Comparison of ENCODE assay signal across 23 cellular contexts in the genomic region with DNA sequence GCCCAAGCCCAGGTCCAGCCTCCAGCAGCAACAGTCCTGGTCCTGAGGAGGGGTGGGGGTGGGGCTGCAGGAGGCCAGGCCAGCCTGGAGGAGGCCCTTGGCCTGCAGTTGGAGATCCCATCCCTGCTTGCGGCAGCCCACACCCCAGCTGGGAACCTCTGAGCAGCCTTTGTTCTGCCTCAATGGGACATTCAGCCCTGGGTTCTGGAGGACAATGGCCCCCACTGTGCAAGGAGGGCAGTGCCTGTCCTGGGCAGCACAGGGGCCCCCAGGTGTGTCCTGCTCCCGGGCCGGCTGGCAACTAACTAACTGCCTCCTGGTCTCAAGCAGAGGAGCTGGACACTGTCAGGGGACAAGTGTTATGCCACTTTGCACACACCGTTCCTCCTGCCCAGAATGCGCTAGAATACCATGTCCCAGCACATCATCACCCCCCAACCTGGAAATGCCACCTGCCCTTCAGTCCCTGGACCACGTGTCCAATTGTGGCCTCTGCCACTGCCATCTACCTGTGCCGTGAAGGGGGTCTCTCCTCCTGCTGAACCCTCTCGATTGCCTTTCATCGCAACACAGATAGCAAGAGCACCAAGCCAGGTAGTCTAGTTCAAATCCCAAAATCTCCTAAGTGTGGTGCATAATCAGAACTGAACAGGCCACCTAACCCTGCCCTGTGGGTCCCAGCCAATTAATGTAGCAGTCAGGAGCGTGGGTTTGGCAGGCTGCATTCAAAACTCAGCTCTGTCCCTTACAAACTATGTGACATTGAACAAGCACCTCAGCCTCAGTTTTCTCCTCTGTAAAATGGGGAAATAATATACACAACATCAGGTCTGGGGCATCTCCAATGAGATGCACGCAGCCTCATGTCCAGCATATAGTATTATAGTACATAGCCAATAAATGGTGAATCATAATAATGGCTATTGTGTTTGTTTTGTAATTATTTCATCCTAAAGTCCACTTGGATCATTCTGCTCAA. TPM values are rescaled to one million over a fixed set of nuclear protein-coding genes. Genes with fewer than 3 reads are reported as not detected.
DNase-seq lines count a peak whose midpoint lies in the region; ATAC-seq and TF ChIP-seq lines count a peak whose summit lies in the region.
"Had no signal": no experiment of that assay in that cellular context is flagged by ENCODE, and none has a peak within 500 bp of the region (broad histone marks: within the 10 kb centered on the region; RNA-seq: fewer than 3 reads in every experiment).

No MANE protein-coding gene starts in this region.

- H3K4me1 Mint-ChIP-seq in natural killer cell treated with Interleukin-12 subunit alpha and Interleukin-12 subunit beta and Interleukin-15 and Interleukin-18, amount 100 ng/mL, for 72 hours (ENCODE audit: low read depth in 2 of 2): no peaks in the 10 kb centered on the region
- no peaks in the 10 kb centered on the region for H3K4me1 Mint-ChIP-seq in natural killer cell
- H3K4me1 Mint-ChIP-seq: activated naive CD4-positive, alpha-beta T cell treated with anti-CD3 and anti-CD28 coated beads, Interleukin-2, amount 50 U/mL, for 24 hours; stimulated activated memory B cell treated with anti-CD40 and anti-IgM and Interleukin-4, amounts not matched to agents 10 μg/mL and 1 μg/mL and 100 μg/mL, for 72 hours had no signal

- intact Hi-C loops in natural killer cell (cut with micrococcal nuclease): no loop called here
- intact Hi-C loops in vagina (cut with DNase I): no loop called here

- H3K9me3 Mint-ChIP-seq in natural killer cell treated with Interleukin-12 subunit alpha and Interleukin-12 subunit beta and Interleukin-15 and Interleukin-18, amount 100 ng/mL, for 72 hours: no peaks in the 10 kb centered on the region
- H3K9me3 Mint-ChIP-seq in natural killer cell: no peaks in the 10 kb centered on the region
- H3K9me3 Mint-ChIP-seq: activated naive CD4-positive, alpha-beta T cell treated with anti-CD3 and anti-CD28 coated beads, Interleukin-2, amount 50 U/mL, for 24 hours had no signal

- DNase-seq in natural killer cell treated with Interleukin-12 subunit alpha and Interleukin-12 subunit beta and Interleukin-15 and Interleukin-18, amount 100 ng/mL, for 72 hours (ENCODE audit: low spot score): no peak
- no peak for DNase-seq in natural killer cell
- peak; percentile 88 to 89 for DNase-seq in hippocampal formation (lab: John Stamatoyannopoulos, UW)
- peak; percentile 97 for DNase-seq in pons (ENCODE audit: low spot score)
- peak; percentile 58 to 82 for DNase-seq in vagina (ENCODE audit: extremely low spot score in 2 of 2)
- no peak for DNase-seq in CD1c-positive myeloid dendritic cell (ENCODE audit: extremely low spot score)
- DNase-seq in NCI-H1092 treated with DMSO at 0.1 percent for 48 hours (lab: John Stamatoyannopoulos, UW): no peak
- DNase-seq: Calu3; foreskin fibroblast; GF-D8; KG1; NCI-H2227 treated with DMSO at 0.1 percent for 48 hours; NK-92 treated with Interleukin-12 subunit alpha and Interleukin-12 subunit beta, amount 100 ng/mL, for 24 hours; WERI-Rb-1 had no signal

- no peaks in the 10 kb centered on the region for H3K9me3 ChIP-seq in vagina

- ATAC-seq in natural killer cell treated with Interleukin-12 subunit alpha and Interleukin-12 subunit beta and Interleukin-15 and Interleukin-18, amount 100 ng/mL, for 72 hours: peak; percentile 13 to 17
- ATAC-seq in natural killer cell: no peak
- no peak for ATAC-seq in GM19328 (IDR thresholded peaks at IDR 0.05; ENCODE audit: unreplicated experiment)
- ATAC-seq: Right ventricle myocardium inferior; stimulated activated memory B cell treated with anti-CD40 and anti-IgM and Interleukin-4, amounts not matched to agents 10 μg/mL and 1 μg/mL and 100 μg/mL, for 72 hours had no signal

- no peaks in the 10 kb centered on the region for H3K4me1 ChIP-seq in vagina

- no peaks in the 10 kb centered on the region for H3K27me3 ChIP-seq in vagina

- no peaks in the 10 kb centered on the region for H3K36me3 ChIP-seq in vagina
- H3K36me3 ChIP-seq: cardiac muscle cell, WERI-Rb-1 had no signal

- TF ChIP-seq CTCF in natural killer cell (IDR thresholded peaks at IDR 0.05) (no peak), vagina (IDR thresholded peaks at IDR 0.05) (no peak)

- no peak overlapping the region for H3K27ac ChIP-seq in vagina
- H3K27ac ChIP-seq: cardiac muscle cell, HL-60, skin epidermis, WERI-Rb-1 had no signal

- no peak for TF ChIP-seq POLR2A in vagina (IDR thresholded peaks at IDR 0.05)

- H3K4me3 ChIP-seq in vagina: no peak overlapping the region
- H3K4me3 ChIP-seq: cardiac muscle cell, skin epidermis had no signal

- no peaks in the 10 kb centered on the region for H3K36me3 Mint-ChIP-seq in natural killer cell treated with Interleukin-12 subunit alpha and Interleukin-12 subunit beta and Interleukin-15 and Interleukin-18, amount 100 ng/mL, for 72 hours
- H3K36me3 Mint-ChIP-seq in natural killer cell: no peaks in the 10 kb centered on the region
- H3K36me3 Mint-ChIP-seq: activated naive CD4-positive, alpha-beta T cell treated with anti-CD3 and anti-CD28 coated beads, Interleukin-2, amount 50 U/mL, for 24 hours; memory B cell; stimulated activated memory B cell treated with anti-CD40 and anti-IgM and Interleukin-4, amounts not matched to agents 10 μg/mL and 1 μg/mL and 100 μg/mL, for 72 hours had no signal

- no peak overlapping the region for H3K4me3 Mint-ChIP-seq in natural killer cell treated with Interleukin-12 subunit alpha and Interleukin-12 subunit beta and Interleukin-15 and Interleukin-18, amount 100 ng/mL, for 72 hours
- H3K4me3 Mint-ChIP-seq in natural killer cell: no peak overlapping the region
- H3K4me3 Mint-ChIP-seq: activated naive CD4-positive, alpha-beta T cell treated with anti-CD3 and anti-CD28 coated beads, Interleukin-2, amount 50 U/mL, for 24 hours; memory B cell; stimulated activated memory B cell treated with anti-CD40 and anti-IgM and Interleukin-4, amounts not matched to agents 10 μg/mL and 1 μg/mL and 100 μg/mL, for 72 hours had no signal

- H3K27ac Mint-ChIP-seq in natural killer cell treated with Interleukin-12 subunit alpha and Interleukin-12 subunit beta and Interleukin-15 and Interleukin-18, amount 100 ng/mL, for 72 hours: no peak overlapping the region
- H3K27ac Mint-ChIP-seq in natural killer cell: no peak overlapping the region
- H3K27ac Mint-ChIP-seq: activated naive CD4-positive, alpha-beta T cell treated with anti-CD3 and anti-CD28 coated beads, Interleukin-2, amount 50 U/mL, for 24 hours; memory B cell; stimulated activated memory B cell treated with anti-CD40 and anti-IgM and Interleukin-4, amounts not matched to agents 10 μg/mL and 1 μg/mL and 100 μg/mL, for 72 hours had no signal

- H3K27me3 Mint-ChIP-seq in natural killer cell treated with Interleukin-12 subunit alpha and Interleukin-12 subunit beta and Interleukin-15 and Interleukin-18, amount 100 ng/mL, for 72 hours: peaks cover 30 to 47% of the 10 kb centered on the region in 2 donors
- peaks cover 26 to 46% of the 10 kb centered on the region in 2 donors for H3K27me3 Mint-ChIP-seq in natural killer cell (ENCODE audit: low read depth in 2 of 2)

RNA-seq across cellular contexts. Expression of a gene that starts 8.8 kb away (rescaled TPM):
- total RNA-seq in natural killer cell treated with Interleukin-12 subunit alpha and Interleukin-12 subunit beta and Interleukin-15 and Interleukin-18, amount 100 ng/mL, for 72 hours: not detected
- total RNA-seq in natural killer cell (not detected), vagina (17.2 TPM)
- total RNA-seq: cardiac muscle cell; T-helper 1 cell treated with Interleukin-12 subunit alpha and Interleukin-12 subunit beta and Interleukin-4 antibody, amounts not matched to agents 30 ng/mL and 1 ng/mL, for 36 hours had no signal

Comparison
In these comparisons a context has a peak if more than half of its experiments do, and no peak if none do; other contexts are left out.
1. ATAC-seq: peak in natural killer cell treated with Interleukin-12 subunit alpha and Interleukin-12 subunit beta and Interleukin-15 and Interleukin-18, amount 100 ng/mL, for 72 hours (2 of 2); none in natural killer cell (0 of 3) and GM19328 (single experiment).
2. DNase-seq: peak in hippocampal formation (2 of 2), pons (single experiment) and vagina (2 of 2); none in natural killer cell treated with Interleukin-12 subunit alpha and Interleukin-12 subunit beta and Interleukin-15 and Interleukin-18, amount 100 ng/mL, for 72 hours (single experiment), natural killer cell (single experiment), CD1c-positive myeloid dendritic cell (single experiment) and NCI-H1092 treated with DMSO at 0.1 percent for 48 hours (single experiment).
3. RNA of a gene that starts 8.8 kb away (total RNA-seq): 17.2 TPM in vagina (single experiment); not detected in natural killer cell treated with Interleukin-12 subunit alpha and Interleukin-12 subunit beta and Interleukin-15 and Interleukin-18, amount 100 ng/mL, for 72 hours and not detected in natural killer cell; every median in the first group is over 10 times any median in the second.